Comparison of ENCODE assay signal across 1 cellular context in the genomic region with DNA sequence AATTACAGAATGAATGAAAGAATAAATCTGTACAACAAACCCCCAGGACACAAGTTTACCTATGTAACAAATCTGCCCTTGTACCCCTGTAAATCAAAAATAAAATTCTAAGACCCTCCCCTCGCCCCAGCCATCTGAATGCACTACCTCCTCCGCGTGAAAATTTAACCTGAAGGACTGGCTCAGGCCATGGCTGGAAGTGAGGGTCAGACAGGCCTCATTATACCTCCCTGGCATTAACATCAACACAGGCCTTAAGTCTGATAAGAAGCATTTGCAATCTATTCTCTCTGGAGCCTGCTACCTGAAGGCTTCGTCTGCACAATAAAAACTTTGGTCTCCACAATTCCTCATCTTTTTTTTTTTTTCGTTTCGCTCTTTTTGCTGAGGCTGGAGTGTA.
TF ChIP-seq lines count a peak whose summit lies in the region.

No MANE protein-coding gene starts in this region.

TF ChIP-seq in GM23338, 12 proteins besides CTCF, POLR2A, EP300 and RAD21 (continued from another document):
- TF ChIP-seq ZNF331 (CRISPR knock-in tag; IDR thresholded peaks at IDR 0.05; ENCODE audit: low read depth) (no peak), JUNB (IDR thresholded peaks at IDR 0.05; ENCODE audit: unreplicated experiment) (no peak)
